ENCODE assay signal across 38 cellular contexts in the genomic region with DNA sequence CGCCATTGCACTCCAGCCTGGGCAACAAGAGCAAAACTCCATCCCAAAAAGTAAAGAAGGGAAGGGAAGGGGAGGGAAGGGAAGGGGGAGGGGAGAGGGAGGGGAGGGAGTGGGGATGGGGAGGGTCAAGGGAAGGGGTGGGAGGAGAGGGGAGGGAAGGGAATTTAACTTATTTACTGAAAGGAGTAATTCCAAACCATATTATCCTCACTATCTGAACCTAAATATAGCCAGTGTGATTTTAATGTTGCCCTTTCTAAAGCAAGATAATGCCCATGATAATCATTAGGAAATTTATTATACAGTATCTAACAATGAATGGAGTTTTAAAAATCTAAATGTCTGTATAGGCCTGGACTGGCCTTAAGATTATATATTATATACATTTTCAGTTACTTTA. TPM values are rescaled to one million over a fixed set of nuclear protein-coding genes. Genes with fewer than 3 reads are reported as not detected.
"Had no signal": no experiment of that assay in that cellular context is flagged by ENCODE, and none has a peak within 500 bp of the region (broad histone marks: within the 10 kb centered on the region; RNA-seq: fewer than 3 reads in every experiment).

No MANE protein-coding gene starts in this region.

- H3K9me3 ChIP-seq: MG63 had no signal

- H3K4me3 ChIP-seq: MG63 had no signal

- H3K27me3 ChIP-seq: MG63 had no signal

- DNase-seq: Karpas-422, Kasumi-1, MG63, MM.1S, MV-4-11, NCI-H1048, NCI-H1092, NCI-H1092 treated with DMSO at 0.1 percent for 48 hours, NCI-H1105, NCI-H1105 treated with DMSO at 0.1 percent for 48 hours, NCI-H1417, NCI-H1417 treated with DMSO at 0.1 percent for 48 hours, NCI-H1436, NCI-H1436 treated with DMSO at 0.1 percent for 48 hours, NCI-H146, NCI-H1694, NCI-H1694 treated with DMSO at 0.1 percent for 48 hours, NCI-H187, NCI-H187 treated with DMSO at 0.1 percent for 48 hours, NCI-H1930, NCI-H2029, NCI-H2029 treated with DMSO at 0.1 percent for 48 hours, NCI-H2081, NCI-H2081 treated with DMSO at 0.1 percent for 48 hours, NCI-H2107, NCI-H2171, NCI-H2171 treated with DMSO at 0.1 percent for 48 hours, NCI-H2227 treated with DMSO at 0.1 percent for 48 hours, NCI-H226, NCI-H345, NCI-H446, NCI-H446 treated with DMSO at 0.1 percent for 48 hours, NCI-H510A, NCI-H510A treated with DMSO at 0.1 percent for 48 hours had no signal

RNA-seq across cellular contexts. Expression of a gene that starts 8.5 kb away (rescaled TPM):
- total RNA-seq: LHCN-M2, M059J, MCF 10A, NCI-H460 had no signal

RNA-seq across cellular contexts. Expression of a gene that starts 43.8 kb away (rescaled TPM):
- total RNA-seq: M059J had no signal
